33 cellular contexts compared by ENCODE assay signal in genomic region chr7:125427676-125428075, GRCh38.
"Had no signal": no experiment of that assay in that cellular context is flagged by ENCODE, and none has a peak within 500 bp of the region (broad histone marks: within the 10 kb centered on the region; RNA-seq: fewer than 3 reads in every experiment).

No MANE protein-coding gene starts in this region.

- H3K27ac ChIP-seq: brain microvascular endothelial cell, Peyer's patch, SJSA1 had no signal

- H3K27me3 ChIP-seq: brain microvascular endothelial cell, Peyer's patch, SJSA1 had no signal

- H3K4me3 ChIP-seq: K562, Peyer's patch, SJSA1 had no signal

- H3K4me3 Mint-ChIP-seq: activated CD4-positive, alpha-beta memory T cell treated with anti-CD3 and anti-CD28 coated beads for 36 hours; activated naive CD8-positive, alpha-beta T cell treated with anti-CD3 and anti-CD28 coated beads for 36 hours; activated T-cell treated with anti-CD3 and anti-CD28 coated beads, Interleukin-2, amount 50 U/mL, for 4 hours; T-helper 1 cell treated with Interleukin-12 subunit alpha and Interleukin-12 subunit beta and Interleukin-4 antibody, amounts not matched to agents 30 μg/mL and 1 μg/mL, for 36 hours; T-helper 2 cell treated with Interferon-gamma antibody and Interleukin-4, amounts not matched to agents 5 μg/mL and 100 μg/mL, for 36 hours had no signal

- H3K36me3 Mint-ChIP-seq: activated CD4-positive, alpha-beta memory T cell treated with anti-CD3 and anti-CD28 coated beads for 36 hours; activated naive CD8-positive, alpha-beta T cell treated with anti-CD3 and anti-CD28 coated beads for 36 hours had no signal

- DNase-seq: activated CD4-positive, alpha-beta memory T cell treated with anti-CD3 and anti-CD28 coated beads for 36 hours; activated CD4-positive, alpha-beta T cell treated with anti-CD3 and anti-CD28 coated beads for 4 hours; activated CD4-positive, alpha-beta T cell treated with anti-CD3 and anti-CD28 coated beads, Interleukin-2, amount 50 U/mL, for 1 hour; activated CD8-positive, alpha-beta memory T cell treated with anti-CD3 and anti-CD28 coated beads, Interleukin-2, amount 50 U/mL, for 4 hours; activated effector memory CD4-positive, alpha-beta T cell treated with Interleukin-2 at 50 U/mL for 16 hours; activated naive CD4-positive, alpha-beta T cell; activated naive CD4-positive, alpha-beta T cell treated with anti-CD3 and anti-CD28 coated beads, Interleukin-2, amount 50 U/mL, for 16 hours; activated naive CD8-positive, alpha-beta T cell treated with anti-CD3 and anti-CD28 coated beads for 36 hours; activated T-cell treated with anti-CD3 and anti-CD28 coated beads for 4 hours; activated T-cell treated with anti-CD3 and anti-CD28 coated beads, Interleukin-2, amount 50 U/mL, for 4 hours; amniotic stem cell; aorta; brain microvascular endothelial cell; central memory CD4-positive, alpha-beta T cell; IMR-90; NCI-H1092 treated with DMSO at 0.1 percent for 48 hours; NCI-H1417 treated with DMSO at 0.1 percent for 48 hours; NCI-H187; NCI-H2081; NCI-H2171; NCI-H446; NCI-H510A treated with DMSO at 0.1 percent for 48 hours; NCI-H82; NK-92 treated with Interleukin-12 subunit alpha and Interleukin-12 subunit beta, amount 100 ng/mL, for 24 hours; PC-3; Peyer's patch; RPMI8226; SHP77 treated with DMSO at 0.1 percent for 48 hours; SK-N-SH had no signal

- H3K9me3 Mint-ChIP-seq: T-helper 2 cell treated with Interferon-gamma antibody and Interleukin-4, amounts not matched to agents 5 μg/mL and 100 μg/mL, for 36 hours had no signal

- H3K4me1 Mint-ChIP-seq: activated naive CD8-positive, alpha-beta T cell treated with anti-CD3 and anti-CD28 coated beads for 36 hours had no signal

- H3K27ac Mint-ChIP-seq: activated CD4-positive, alpha-beta memory T cell treated with anti-CD3 and anti-CD28 coated beads for 36 hours; activated naive CD8-positive, alpha-beta T cell treated with anti-CD3 and anti-CD28 coated beads for 36 hours; T-helper 1 cell treated with Interleukin-12 subunit alpha and Interleukin-12 subunit beta and Interleukin-4 antibody, amounts not matched to agents 30 μg/mL and 1 μg/mL, for 36 hours; T-helper 2 cell treated with Interferon-gamma antibody and Interleukin-4, amounts not matched to agents 5 μg/mL and 100 μg/mL, for 36 hours had no signal

- H3K27me3 Mint-ChIP-seq: activated CD4-positive, alpha-beta memory T cell treated with anti-CD3 and anti-CD28 coated beads for 36 hours; activated naive CD8-positive, alpha-beta T cell treated with anti-CD3 and anti-CD28 coated beads for 36 hours had no signal

- H3K9ac ChIP-seq: SK-N-SH had no signal

- H3K36me3 ChIP-seq: brain microvascular endothelial cell, Peyer's patch, SJSA1 had no signal

- H3K9me3 ChIP-seq: Peyer's patch, SK-N-SH had no signal

- H3K4me2 ChIP-seq: SK-N-SH had no signal

- H3K4me1 ChIP-seq: Peyer's patch, SJSA1 had no signal
